In genomic region chr15:60520825-60521368, GRCh38 we compare ENCODE assay signal across 8 cellular contexts. TPM values are rescaled to one million over a fixed set of nuclear protein-coding genes. Genes with fewer than 3 reads are reported as not detected.
DNase-seq lines count a peak whose midpoint lies in the region; ATAC-seq and TF ChIP-seq lines count a peak whose summit lies in the region.

No MANE protein-coding gene starts in this region.

- H3K9ac ChIP-seq in NT2/D1 (ENCODE audit: insufficient read length, low read depth) = no peak overlapping the region

- H3K9me3 ChIP-seq in NT2/D1 (ENCODE audit: insufficient read depth, low read length) = no peaks in the 10 kb centered on the region

- H3K4me3 ChIP-seq in GM12865 (ENCODE audit: low read depth, low read length) = no peak overlapping the region
- no peak overlapping the region for H3K4me3 ChIP-seq in NT2/D1 (ENCODE audit: insufficient read length, low read depth)

- H3K9me3 Mint-ChIP-seq in natural killer cell = no peaks in the 10 kb centered on the region

- ATAC-seq in HG03439 (IDR thresholded peaks at IDR 0.05; ENCODE audit: unreplicated experiment) (peak; percentile 63), natural killer cell (peak; percentile 88 to 90 (median 89)), HG03196 (IDR thresholded peaks at IDR 0.05; ENCODE audit: unreplicated experiment) (no peak)
- ATAC-seq in stimulated activated naive CD8-positive, alpha-beta T cell treated with anti-CD3 and anti-CD28 coated beads, Interleukin-15, Interleukin-2, amounts not matched to agents 100 U/mL and 50 U/mL, for 24 hours = peak; percentile 62

- H3K27ac Mint-ChIP-seq in natural killer cell = peak overlapping the region; percentile 61 to 71

- peak; percentile 82 for TF ChIP-seq CTCF in GM12865 (IDR thresholded peaks at IDR 0.05; ENCODE audit: insufficient read depth, low read depth, low read length, missing control alignments)
- TF ChIP-seq CTCF in natural killer cell (IDR thresholded peaks at IDR 0.05) = peak; percentile 96

- no peaks in the 10 kb centered on the region for H3K27me3 ChIP-seq in NT2/D1 (ENCODE audit: insufficient read depth, insufficient read length)

- no peaks in the 10 kb centered on the region for H3K27me3 Mint-ChIP-seq in natural killer cell (ENCODE audit: low read depth in 2 of 2)

- H3K36me3 Mint-ChIP-seq in natural killer cell = peaks cover 6% of the 10 kb centered on the region

- no peaks in the 10 kb centered on the region for H3K36me3 ChIP-seq in NT2/D1 (ENCODE audit: insufficient read depth, insufficient read length, low read length)

- H3K4me3 Mint-ChIP-seq in natural killer cell = no peak overlapping the region

- H3K4me1 Mint-ChIP-seq in natural killer cell = peaks cover 66% of the 10 kb centered on the region in 2 donors

- no peaks in the 10 kb centered on the region for H3K4me1 ChIP-seq in NT2/D1 (ENCODE audit: insufficient read depth, insufficient read length)

- peak overlapping the region; percentile 90 for H3K27ac ChIP-seq in epithelial cell of prostate

- intact Hi-C loops in natural killer cell (cut with micrococcal nuclease) = loop anchor here (1.0 kb wide), 1 partner anchor 162 kb away; no protein-coding TSS in a partner anchor

- DNase-seq in GM12865 (ENCODE audit: low read depth) (peak; percentile 88), NT2/D1 (ENCODE audit: low read depth, low spot score) (peak; percentile 70), epithelial cell of prostate (ENCODE audit: low read depth, low spot score) (peak; percentile 33), natural killer cell (peak; percentile 72)
- DNase-seq in activated CD8-positive, alpha-beta memory T cell treated with anti-CD3 and anti-CD28 coated beads, Interleukin-2, amount 50 U/mL, for 24 hours (ENCODE audit: extremely low read depth) = peak; percentile 59
- DNase-seq in stimulated activated naive CD8-positive, alpha-beta T cell treated with anti-CD3 and anti-CD28 coated beads, Interleukin-15, Interleukin-2, amounts not matched to agents 100 U/mL and 50 U/mL, for 24 hours = peak; percentile 84

RNA-seq across cellular contexts. Expression of gene ICE2, which starts 42.0 kb away (rescaled TPM):
- 10 to 100 TPM; 21.7 to 36.7 (median 32.9) TPM for total RNA-seq in natural killer cell

Comparison
In these comparisons a context has a peak if more than half of its experiments do, and no peak if none do; other contexts are left out.
1. DNase-seq: peak in every context shown above with its lines; median percentile 88 in GM12865; 84 in stimulated activated naive CD8-positive, alpha-beta T cell treated with anti-CD3 and anti-CD28 coated beads, Interleukin-15, Interleukin-2, amounts not matched to agents 100 U/mL and 50 U/mL, for 24 hours; 72 in natural killer cell; 70 in NT2/D1; 59 in activated CD8-positive, alpha-beta memory T cell treated with anti-CD3 and anti-CD28 coated beads, Interleukin-2, amount 50 U/mL, for 24 hours; 33 in epithelial cell of prostate.